26 cellular contexts compared by ENCODE assay signal in genomic region chr3:186643493-186643892, GRCh38. TPM values are rescaled to one million over a fixed set of nuclear protein-coding genes. Genes with fewer than 3 reads are reported as not detected.
DNase-seq lines count a peak whose midpoint lies in the region; ATAC-seq, FAIRE-seq and TF ChIP-seq lines count a peak whose summit lies in the region.
"Had no signal": no experiment of that assay in that cellular context is flagged by ENCODE, and none has a peak within 500 bp of the region (broad histone marks: within the 10 kb centered on the region; RNA-seq: fewer than 3 reads in every experiment).

No MANE protein-coding gene starts in this region.

- TF ChIP-seq EP300 in K562 (IDR thresholded peaks at IDR 0.05; ENCODE audit: low read length): peak; percentile 29; the same call in 1 of the 2 replicates

- no peaks in the 10 kb centered on the region for H3K9me3 Mint-ChIP-seq in activated naive CD4-positive, alpha-beta T cell treated with anti-CD3 and anti-CD28 coated beads, Interleukin-2, amount 50 U/mL, for 72 hours
- no peaks in the 10 kb centered on the region for H3K9me3 Mint-ChIP-seq in activated naive CD4-positive, alpha-beta T cell treated with anti-CD3 and anti-CD28 coated beads, Interleukin-2, amount 10 ng/mL, durations not matched to agents 7 days and 5 days
- peaks cover 0 to 3% of the 10 kb centered on the region in 2 donors for H3K9me3 Mint-ChIP-seq in stimulated activated naive B cell treated with anti-CD40 and anti-IgM and Interleukin-4, amounts not matched to agents 10 μg/mL and 1 μg/mL and 100 μg/mL, for 72 hours
- H3K9me3 Mint-ChIP-seq: activated naive CD4-positive, alpha-beta T cell treated with anti-CD3 and anti-CD28 coated beads, Interleukin-2, amount 50 U/mL, for 24 hours; CD8-positive, alpha-beta memory T cell; dendritic cell treated with granulocyte-macrophage colony-stimulating factor and Interleukin-4, amounts not matched to agents 40 ng/mL and 50 ng/mL, for 4 days had no signal

- no peak for TF ChIP-seq POLR2A in K562 (conservative IDR thresholded peaks at IDR 0.05)

- H3K79me2 ChIP-seq in K562 (ENCODE audit: control insufficient read depth, insufficient read depth, low read length): no peaks in the 10 kb centered on the region

- no peak overlapping the region for H3K4me3 Mint-ChIP-seq in activated naive CD4-positive, alpha-beta T cell treated with anti-CD3 and anti-CD28 coated beads, Interleukin-2, amount 10 ng/mL, durations not matched to agents 7 days and 5 days
- no peak overlapping the region for H3K4me3 Mint-ChIP-seq in stimulated activated naive B cell treated with anti-CD40 and anti-IgM and Interleukin-4, amounts not matched to agents 10 μg/mL and 1 μg/mL and 100 μg/mL, for 72 hours
- H3K4me3 Mint-ChIP-seq: activated naive CD4-positive, alpha-beta T cell treated with anti-CD3 and anti-CD28 coated beads, Interleukin-2, amount 50 U/mL, for 24 hours; CD8-positive, alpha-beta memory T cell; dendritic cell treated with granulocyte-macrophage colony-stimulating factor and Interleukin-4, amounts not matched to agents 40 ng/mL and 50 ng/mL, for 4 days; T-helper 17 cell had no signal

- H3K36me3 Mint-ChIP-seq in activated naive CD4-positive, alpha-beta T cell treated with anti-CD3 and anti-CD28 coated beads, Interleukin-2, amount 50 U/mL, for 72 hours: no peaks in the 10 kb centered on the region
- no peaks in the 10 kb centered on the region for H3K36me3 Mint-ChIP-seq in activated naive CD4-positive, alpha-beta T cell treated with anti-CD3 and anti-CD28 coated beads, Interleukin-2, amount 10 ng/mL, durations not matched to agents 7 days and 5 days
- no peaks in the 10 kb centered on the region for H3K36me3 Mint-ChIP-seq in stimulated activated naive B cell treated with anti-CD40 and anti-IgM and Interleukin-4, amounts not matched to agents 10 μg/mL and 1 μg/mL and 100 μg/mL, for 72 hours
- H3K36me3 Mint-ChIP-seq: activated naive CD4-positive, alpha-beta T cell treated with anti-CD3 and anti-CD28 coated beads, Interleukin-2, amount 50 U/mL, for 24 hours; CD8-positive, alpha-beta memory T cell had no signal

- intact Hi-C loops in K562 (cut with micrococcal nuclease): no loop called here
- intact Hi-C loops in cardiac septum (cut with DNase I): no loop called here

- peaks cover 8% of the 10 kb centered on the region for H3K4me1 Mint-ChIP-seq in activated naive CD4-positive, alpha-beta T cell treated with anti-CD3 and anti-CD28 coated beads, Interleukin-2, amount 10 ng/mL, durations not matched to agents 7 days and 5 days
- peaks cover 3 to 6% of the 10 kb centered on the region in 2 donors for H3K4me1 Mint-ChIP-seq in stimulated activated naive B cell treated with anti-CD40 and anti-IgM and Interleukin-4, amounts not matched to agents 10 μg/mL and 1 μg/mL and 100 μg/mL, for 72 hours
- H3K4me1 Mint-ChIP-seq: activated naive CD4-positive, alpha-beta T cell treated with anti-CD3 and anti-CD28 coated beads, Interleukin-2, amount 50 U/mL, for 24 hours; CD8-positive, alpha-beta memory T cell had no signal

- ATAC-seq in activated naive CD4-positive, alpha-beta T cell treated with anti-CD3 and anti-CD28 coated beads, Interleukin-2, amount 50 U/mL, for 72 hours: peak; percentile 67 to 93
- ATAC-seq in HG03432 (IDR thresholded peaks at IDR 0.05; ENCODE audit: unreplicated experiment) (peak; percentile 55), K562 (no peak), GM21723 (IDR thresholded peaks at IDR 0.05; ENCODE audit: unreplicated experiment) (no peak)
- peak; percentile 48 to 65 for ATAC-seq in stimulated activated naive B cell treated with anti-CD40 and anti-IgM and Interleukin-4, amounts not matched to agents 10 μg/mL and 1 μg/mL and 100 μg/mL, for 72 hours (replicated peaks)
- ATAC-seq: gastrocnemius medialis, HCT116, left lung, T-helper 17 cell had no signal

- no peak overlapping the region for H3K27ac ChIP-seq in K562 (ENCODE audit: extremely low read depth, low read depth, low read length)
- H3K27ac ChIP-seq: brain microvascular endothelial cell, epithelial cell of prostate, gastrocnemius medialis, KMS-11, left lung, WERI-Rb-1 had no signal

- no peak for TF ChIP-seq CTCF in K562 (IDR thresholded peaks at IDR 0.05 in 2 of 3, conservative IDR thresholded peaks at IDR 0.05 in 1 of 3; ENCODE audit: insufficient read depth in 2 of 3, low read depth in 1 of 3, low read length in 3 of 3)

- BruUV-seq in K562 (replicated peaks; lab: Mats Ljungman, UMichigan): no TSS peak

- H3K27me3 ChIP-seq in K562 (ENCODE audit: control insufficient read depth in 2 of 2, insufficient read depth in 2 of 2, low read length in 2 of 2): peaks cover 7 to 15% of the 10 kb centered on the region in 2 experiments; a peak in 3 of 5 replicates
- H3K27me3 ChIP-seq: brain microvascular endothelial cell, right lobe of liver had no signal

- peaks cover 6% of the 10 kb centered on the region for H3K27me3 Mint-ChIP-seq in activated naive CD4-positive, alpha-beta T cell treated with anti-CD3 and anti-CD28 coated beads, Interleukin-2, amount 10 ng/mL, durations not matched to agents 7 days and 5 days
- peaks cover 0 to 16% of the 10 kb centered on the region in 2 donors for H3K27me3 Mint-ChIP-seq in stimulated activated naive B cell treated with anti-CD40 and anti-IgM and Interleukin-4, amounts not matched to agents 10 μg/mL and 1 μg/mL and 100 μg/mL, for 72 hours
- H3K27me3 Mint-ChIP-seq: activated naive CD4-positive, alpha-beta T cell treated with anti-CD3 and anti-CD28 coated beads, Interleukin-2, amount 50 U/mL, for 24 hours had no signal

- peak; percentile 23 for FAIRE-seq in K562 (lab: Jason Lieb, UNC)

- DNase-seq in activated naive CD4-positive, alpha-beta T cell treated with anti-CD3 and anti-CD28 coated beads, Interleukin-2, amount 50 U/mL, for 72 hours (ENCODE audit: low spot score in 2 of 2): no peak
- no peak for DNase-seq in activated naive CD4-positive, alpha-beta T cell treated with anti-CD3 and anti-CD28 coated beads, Interleukin-2, amount 10 ng/mL, durations not matched to agents 7 days and 5 days
- DNase-seq in K562 (ENCODE audit: extremely low read depth in 1 of 4, low spot score in 3 of 4) (peak in 2 of 4 experiments; percentile 28 to 36), hippocampal formation (lab: John Stamatoyannopoulos, UW) (no peak), cardiac septum (ENCODE audit: low spot score) (no peak)
- no peak for DNase-seq in stimulated activated naive B cell treated with anti-CD40 and anti-IgM and Interleukin-4, amounts not matched to agents 10 μg/mL and 1 μg/mL and 100 μg/mL, for 72 hours
- DNase-seq: brain microvascular endothelial cell; CD8-positive, alpha-beta memory T cell; DMS79; gastrocnemius medialis; left lung; NCI-H1048; NCI-H524 treated with DMSO at 0.1 percent for 48 hours; occipital lobe; right lobe of liver; SIG-M5; T-helper 17 cell; WERI-Rb-1 had no signal

- no peak overlapping the region for H2AFZ ChIP-seq in K562 (ENCODE audit: low read depth, low read length)

- H3K9me3 ChIP-seq in K562 (replicated peaks; ENCODE audit: control insufficient read depth, insufficient read depth, low read depth, low read length): no peaks in the 10 kb centered on the region
- H3K9me3 ChIP-seq: gastrocnemius medialis, left lung, right lobe of liver had no signal

- CTCF ChIA-PET in activated naive CD4-positive, alpha-beta T cell treated with anti-CD3 and anti-CD28 coated beads, Interleukin-2, amount 10 ng/mL, durations not matched to agents 7 days and 5 days (lab: Charles Lee): interaction anchor here (1.0 kb wide), 1 partner anchor 55 kb away, joined by 3 read pairs; no protein-coding TSS in a partner anchor
- CTCF ChIA-PET in K562 (lab: Yijun Ruan, JAX; ENCODE audit: low intra/inter-chr PET ratio): no interaction called here

- no peak overlapping the region for H3K27ac Mint-ChIP-seq in activated naive CD4-positive, alpha-beta T cell treated with anti-CD3 and anti-CD28 coated beads, Interleukin-2, amount 50 U/mL, for 72 hours
- H3K27ac Mint-ChIP-seq in activated naive CD4-positive, alpha-beta T cell treated with anti-CD3 and anti-CD28 coated beads, Interleukin-2, amount 10 ng/mL, durations not matched to agents 7 days and 5 days: no peak overlapping the region
- H3K27ac Mint-ChIP-seq in stimulated activated naive B cell treated with anti-CD40 and anti-IgM and Interleukin-4, amounts not matched to agents 10 μg/mL and 1 μg/mL and 100 μg/mL, for 72 hours: no peak overlapping the region
- H3K27ac Mint-ChIP-seq: dendritic cell treated with granulocyte-macrophage colony-stimulating factor and Interleukin-4, amounts not matched to agents 40 ng/mL and 50 ng/mL, for 4 days; T-helper 17 cell had no signal

- no peak overlapping the region for H3K9ac ChIP-seq in K562 (ENCODE audit: insufficient read depth in 1 of 2, low read depth in 2 of 2, low read length in 2 of 2)
- H3K9ac ChIP-seq: KMS-11 had no signal

- H4K20me1 ChIP-seq in K562 (replicated peaks; ENCODE audit: control insufficient read depth, insufficient read depth, low read length): no peaks in the 10 kb centered on the region

- no peak overlapping the region for H3K4me3 ChIP-seq in K562
- H3K4me3 ChIP-seq: gastrocnemius medialis, left lung had no signal

- in situ Hi-C loops in K562 (cut with MboI): no loop called here

- POLR2A ChIA-PET in K562 (lab: Yijun Ruan, JAX): interaction anchor here (0.6 to 1.0 kb wide), 4 partner anchors 10 to 289 kb away, joined by 3 to 9 read pairs (median 6); partner anchors contain the start of gene EIF4A2

- H3K4me1 ChIP-seq in K562 (replicated peaks in 1 of 2; ENCODE audit: control insufficient read depth in 2 of 2, insufficient read depth in 2 of 2, low read length in 2 of 2): peaks cover 0 to 7% of the 10 kb centered on the region in 2 experiments; a peak in 2 of 5 replicates
- H3K4me1 ChIP-seq: gastrocnemius medialis, left lung had no signal

- no peak for TF ChIP-seq RAD21 in K562 (CRISPR knock-in tag; conservative IDR thresholded peaks at IDR 0.05 in 1 of 2, IDR thresholded peaks at IDR 0.05 in 1 of 2)

- H3K9me1 ChIP-seq in K562 (ENCODE audit: control insufficient read depth, insufficient read depth, low read length): no peaks in the 10 kb centered on the region

- peak overlapping the region; percentile 24 for H3K4me2 ChIP-seq in K562 (ENCODE audit: insufficient read depth, low read length)
- H3K4me2 ChIP-seq: KMS-11 had no signal

- WGBS in K562 (ENCODE audit: insufficient coverage, low coverage, missing lambda C conversion rate): 0% methylated on average over 1 of the region's 1 CpG

- H3K36me3 ChIP-seq in K562 (ENCODE audit: control insufficient read depth, insufficient read depth, low read length): no peaks in the 10 kb centered on the region
- H3K36me3 ChIP-seq: brain microvascular endothelial cell, gastrocnemius medialis, left lung, WERI-Rb-1 had no signal

RNA-seq across cellular contexts. Expression of gene FETUB, which starts 3.3 kb away (rescaled TPM):
- not detected for total RNA-seq in activated naive CD4-positive, alpha-beta T cell treated with anti-CD3 and anti-CD28 coated beads, Interleukin-2, amount 50 U/mL, for 72 hours
- total RNA-seq in K562 (2011; cell fraction: chromatin; rRNA removed; ENCODE audit: low replicate concordance): not detected in 2 replicates
- total RNA-seq in K562 (2011; cell fraction: nucleolus; rRNA removed): not detected in 2 replicates
- total RNA-seq in K562 (2011; cell fraction: nucleoplasm; rRNA removed): not detected in 2 replicates
- total RNA-seq in K562 (2014; rRNA removed) (not detected in 2 replicates), K562 (2014; rRNA removed; fragmentation: Illumina TruSeq; extraction: Trizol) (not detected in 2 replicates), K562 (2015; rRNA removed; fragmentation: Illumina TruSeq; extraction: Trizol) (not detected in 2 replicates), K562 (2021) (not detected in 2 replicates), cardiac septum (not detected)
- polyA plus RNA-seq in K562 (2011; rRNA removed) (not detected in 2 replicates), K562 (2014; fragmentation: Illumina TruSeq; extraction: Trizol) (not detected in 2 replicates), K562 (2014; fragmentation: Nextera tagmentation; extraction: Ambion mirVana) (not detected), K562 (2014; rRNA removed) (not detected in 2 replicates)
- not detected in 2 replicates for polyA plus RNA-seq in K562 (2011; cell fraction: cytosol; rRNA removed)
- not detected in 2 replicates for polyA plus RNA-seq in K562 (2011; cell fraction: nucleus; rRNA removed)
- polyA plus RNA-seq in K562 (2012): not detected in 2 replicates
- polyA minus RNA-seq in K562 (2011; rRNA and poly(A)+ RNA removed): not detected in 2 replicates
- not detected in 2 replicates for polyA minus RNA-seq in K562 (2011; cell fraction: cytosol; rRNA and poly(A)+ RNA removed)
- not detected in 2 replicates for polyA minus RNA-seq in K562 (2011; cell fraction: nucleus; rRNA and poly(A)+ RNA removed)
- total RNA-seq: CD8-positive, alpha-beta memory T cell; gastrocnemius medialis; left lung; occipital lobe; T-helper 17 cell; urinary bladder had no signal
- polyA plus RNA-seq: CD8-positive, alpha-beta memory T cell; urinary bladder had no signal

RNA-seq across cellular contexts. Expression of gene HRG, which starts 22.3 kb away (rescaled TPM):
- not detected for total RNA-seq in activated naive CD4-positive, alpha-beta T cell treated with anti-CD3 and anti-CD28 coated beads, Interleukin-2, amount 50 U/mL, for 72 hours
- total RNA-seq in K562 (2011; cell fraction: chromatin; rRNA removed; ENCODE audit: low replicate concordance): not detected in 2 replicates
- total RNA-seq in K562 (2011; cell fraction: nucleolus; rRNA removed): not detected in 2 replicates
- not detected in 2 replicates for total RNA-seq in K562 (2011; cell fraction: nucleoplasm; rRNA removed)
- total RNA-seq in K562 (2014; rRNA removed): not detected in 2 replicates
- not detected in 2 replicates for total RNA-seq in K562 (2014; rRNA removed; fragmentation: Illumina TruSeq; extraction: Trizol)
- total RNA-seq in K562 (2015; rRNA removed; fragmentation: Illumina TruSeq; extraction: Trizol): not detected in 2 replicates
- not detected in 2 replicates for total RNA-seq in K562 (2021)
- not detected in 2 replicates for polyA plus RNA-seq in K562 (2011; rRNA removed)
- not detected in 2 replicates for polyA plus RNA-seq in K562 (2011; cell fraction: cytosol; rRNA removed)
- polyA plus RNA-seq in K562 (2011; cell fraction: nucleus; rRNA removed): not detected in 2 replicates
- 0.04 TPM in 1 of 2 replicates, not detected in the other for polyA plus RNA-seq in K562 (2012)
- not detected in 2 replicates for polyA plus RNA-seq in K562 (2014; fragmentation: Illumina TruSeq; extraction: Trizol)
- polyA plus RNA-seq in K562 (2014; fragmentation: Nextera tagmentation; extraction: Ambion mirVana): not detected
- not detected in 2 replicates for polyA plus RNA-seq in K562 (2014; rRNA removed)
- not detected in 2 replicates for polyA minus RNA-seq in K562 (2011; rRNA and poly(A)+ RNA removed)
- not detected in 2 replicates for polyA minus RNA-seq in K562 (2011; cell fraction: cytosol; rRNA and poly(A)+ RNA removed)
- not detected in 2 replicates for polyA minus RNA-seq in K562 (2011; cell fraction: nucleus; rRNA and poly(A)+ RNA removed)
- not detected for total RNA-seq in cardiac septum
- total RNA-seq: CD8-positive, alpha-beta memory T cell; left lung; occipital lobe; T-helper 17 cell; urinary bladder had no signal
- polyA plus RNA-seq: CD8-positive, alpha-beta memory T cell had no signal

RNA-seq across cellular contexts. Expression of gene AHSG, which starts 30.6 kb away (rescaled TPM):
- under 1 TPM in 1 of 2 donors, not detected in 1; 0.25 TPM for total RNA-seq in activated naive CD4-positive, alpha-beta T cell treated with anti-CD3 and anti-CD28 coated beads, Interleukin-2, amount 50 U/mL, for 72 hours
- total RNA-seq in K562 (2011; cell fraction: chromatin; rRNA removed; ENCODE audit: low replicate concordance): not detected in 2 replicates
- not detected in 2 replicates for total RNA-seq in K562 (2011; cell fraction: nucleolus; rRNA removed)
- not detected in 2 replicates for total RNA-seq in K562 (2011; cell fraction: nucleoplasm; rRNA removed)
- not detected in 2 replicates for total RNA-seq in K562 (2014; rRNA removed)
- total RNA-seq in K562 (2014; rRNA removed; fragmentation: Illumina TruSeq; extraction: Trizol): not detected in 2 replicates
- not detected in 2 replicates for total RNA-seq in K562 (2015; rRNA removed; fragmentation: Illumina TruSeq; extraction: Trizol)
- total RNA-seq in K562 (2021): 0.69 and 1.2 TPM in 2 replicates
- not detected in 2 replicates for polyA plus RNA-seq in K562 (2011; rRNA removed)
- polyA plus RNA-seq in K562 (2011; cell fraction: cytosol; rRNA removed): not detected in 2 replicates
- polyA plus RNA-seq in K562 (2011; cell fraction: nucleus; rRNA removed): 0.14 TPM in 1 of 2 replicates, not detected in the other
- 0.06 TPM in 1 of 2 replicates, not detected in the other for polyA plus RNA-seq in K562 (2012)
- polyA plus RNA-seq in K562 (2014; fragmentation: Illumina TruSeq; extraction: Trizol): not detected in 2 replicates
- not detected for polyA plus RNA-seq in K562 (2014; fragmentation: Nextera tagmentation; extraction: Ambion mirVana)
- not detected in 2 replicates for polyA plus RNA-seq in K562 (2014; rRNA removed)
- polyA minus RNA-seq in K562 (2011; rRNA and poly(A)+ RNA removed): not detected in 2 replicates
- 27.8 TPM in 1 of 2 replicates, not detected in the other for polyA minus RNA-seq in K562 (2011; cell fraction: cytosol; rRNA and poly(A)+ RNA removed)
- polyA minus RNA-seq in K562 (2011; cell fraction: nucleus; rRNA and poly(A)+ RNA removed): not detected in 2 replicates
- total RNA-seq in cardiac septum: not detected
- total RNA-seq: CD8-positive, alpha-beta memory T cell; left lung; T-helper 17 cell had no signal
- polyA plus RNA-seq: CD8-positive, alpha-beta memory T cell had no signal

Comparison
In these comparisons a context has a peak if more than half of its experiments do, and no peak if none do; other contexts are left out.
1. ATAC-seq: peak in activated naive CD4-positive, alpha-beta T cell treated with anti-CD3 and anti-CD28 coated beads, Interleukin-2, amount 50 U/mL, for 72 hours (2 of 2), HG03432 (single experiment) and stimulated activated naive B cell treated with anti-CD40 and anti-IgM and Interleukin-4, amounts not matched to agents 10 μg/mL and 1 μg/mL and 100 μg/mL, for 72 hours (2 of 2); none in K562 (single experiment) and GM21723 (single experiment).